Comparison of ENCODE assay signal across 18 cellular contexts in the genomic region with DNA sequence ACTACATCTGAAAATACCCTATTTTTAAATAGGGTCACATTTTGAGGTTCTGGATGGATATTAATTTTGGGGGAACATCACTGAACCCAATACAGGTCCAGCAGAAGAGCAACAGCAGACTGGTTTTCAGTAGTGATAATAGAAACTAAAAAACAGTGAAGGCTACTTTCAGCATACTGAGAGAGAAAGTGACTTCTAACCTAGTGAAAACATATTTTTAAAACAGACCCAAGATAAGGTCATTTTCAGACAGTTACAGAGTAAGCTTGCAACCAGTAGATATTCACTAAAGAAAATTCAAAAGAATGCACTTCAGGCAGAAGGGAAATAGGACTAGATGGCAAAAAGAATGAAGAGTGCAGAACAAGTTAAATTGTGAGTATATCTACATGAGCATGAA. TPM values are rescaled to one million over a fixed set of nuclear protein-coding genes. Genes with fewer than 3 reads are reported as not detected.
A peak's percentile ranks its signal among the peaks of the same experiment; 100 is the strongest.
DNase-seq lines count a peak whose midpoint lies in the region; ATAC-seq and TF ChIP-seq lines count a peak whose summit lies in the region.
"Had no signal": no experiment of that assay in that cellular context is flagged by ENCODE, and none has a peak within 500 bp of the region (broad histone marks: within the 10 kb centered on the region; RNA-seq: fewer than 3 reads in every experiment).

No MANE protein-coding gene starts in this region.

- BruUV-seq in PC-9 (replicated peaks; lab: Mats Ljungman, UMichigan) = no TSS peak

- H2AFZ ChIP-seq in neural progenitor cell (replicated peaks) = peak overlapping the region; percentile 20
- no peak overlapping the region for H2AFZ ChIP-seq in PC-9

- H3K79me2 ChIP-seq in neural progenitor cell (ENCODE audit: low read depth) = no peaks in the 10 kb centered on the region
- no peaks in the 10 kb centered on the region for H3K79me2 ChIP-seq in PC-9 (ENCODE audit: low read depth)

- no peak overlapping the region for H3K27ac Mint-ChIP-seq in neural progenitor cell
- no peak overlapping the region for H3K27ac Mint-ChIP-seq in stimulated activated effector memory CD8-positive, alpha-beta T cell treated with anti-CD3 and anti-CD28 coated beads, Interleukin-12 subunit alpha, Interleukin-12 subunit beta, amount 100 ng/mL, for 72 hours
- H3K27ac Mint-ChIP-seq: activated CD4-positive, alpha-beta T cell treated with anti-CD3 and anti-CD28 coated beads, Interleukin-2, amount 10 ng/mL, durations not matched to agents 24 days and 14 days; IgD-negative memory B cell; immature natural killer cell had no signal

- H4K20me1 ChIP-seq in neural progenitor cell (ENCODE audit: low read depth) = no peaks in the 10 kb centered on the region
- no peaks in the 10 kb centered on the region for H4K20me1 ChIP-seq in PC-9 (ENCODE audit: insufficient read depth)

- intact Hi-C loops in heart right ventricle (cut with DNase I) (no loop called here), PC-9 (cut with micrococcal nuclease; ENCODE audit: unreplicated experiment) (no loop called here)

- ATAC-seq in GM19455 (IDR thresholded peaks at IDR 0.05; ENCODE audit: unreplicated experiment) = peak; percentile 59
- ATAC-seq in HG02623 (IDR thresholded peaks at IDR 0.05; ENCODE audit: unreplicated experiment) = peak; percentile 58
- ATAC-seq in HG03280 (IDR thresholded peaks at IDR 0.05; ENCODE audit: unreplicated experiment) = peak; percentile 73
- no peak for ATAC-seq in stimulated activated effector memory CD8-positive, alpha-beta T cell treated with anti-CD3 and anti-CD28 coated beads, Interleukin-12 subunit alpha, Interleukin-12 subunit beta, amount 100 ng/mL, for 72 hours
- ATAC-seq in heart right ventricle = no peak
- ATAC-seq: esophagus mucosa, lower lobe of right lung had no signal

- H3K27me3 ChIP-seq in neural progenitor cell (no peaks in the 10 kb centered on the region), heart right ventricle (no peaks in the 10 kb centered on the region), PC-9 (ENCODE audit: insufficient read depth, low read depth) (no peaks in the 10 kb centered on the region)
- H3K27me3 ChIP-seq: tibial artery had no signal

- H3K27me3 Mint-ChIP-seq in neural progenitor cell (ENCODE audit: insufficient read depth, low read depth) = no peaks in the 10 kb centered on the region
- H3K27me3 Mint-ChIP-seq: IgD-negative memory B cell had no signal

- H3K9me3 ChIP-seq in neural progenitor cell (ENCODE audit: low read depth) (no peaks in the 10 kb centered on the region), heart right ventricle (peaks cover 0 to 15% (median 0%) of the 10 kb centered on the region in 11 donors), PC-9 (ENCODE audit: insufficient read depth, low read depth) (no peaks in the 10 kb centered on the region)
- H3K9me3 ChIP-seq: lower lobe of right lung, prostate gland, tibial artery had no signal

- H3K4me3 Mint-ChIP-seq in neural progenitor cell = no peak overlapping the region
- no peak overlapping the region for H3K4me3 Mint-ChIP-seq in stimulated activated effector memory CD8-positive, alpha-beta T cell treated with anti-CD3 and anti-CD28 coated beads, Interleukin-12 subunit alpha, Interleukin-12 subunit beta, amount 100 ng/mL, for 72 hours
- H3K4me3 Mint-ChIP-seq: activated CD4-positive, alpha-beta T cell treated with anti-CD3 and anti-CD28 coated beads, Interleukin-2, amount 10 ng/mL, durations not matched to agents 24 days and 14 days; IgD-negative memory B cell; immature natural killer cell had no signal

- H3K4me1 Mint-ChIP-seq in neural progenitor cell = no peaks in the 10 kb centered on the region
- peaks cover 8% of the 10 kb centered on the region for H3K4me1 Mint-ChIP-seq in stimulated activated effector memory CD8-positive, alpha-beta T cell treated with anti-CD3 and anti-CD28 coated beads, Interleukin-12 subunit alpha, Interleukin-12 subunit beta, amount 100 ng/mL, for 72 hours
- H3K4me1 Mint-ChIP-seq: activated CD4-positive, alpha-beta T cell treated with anti-CD3 and anti-CD28 coated beads, Interleukin-2, amount 10 ng/mL, durations not matched to agents 24 days and 14 days; immature natural killer cell had no signal

- no peak overlapping the region for H3K4me3 ChIP-seq in neural progenitor cell
- no peak overlapping the region for H3K4me3 ChIP-seq in heart right ventricle
- H3K4me3 ChIP-seq in PC-9 = no peak overlapping the region
- H3K4me3 ChIP-seq: lower lobe of right lung, prostate gland, tibial artery had no signal

- no peaks in the 10 kb centered on the region for H3K9me2 ChIP-seq in PC-9 (ENCODE audit: insufficient read depth)

- no peaks in the 10 kb centered on the region for H3K4me1 ChIP-seq in neural progenitor cell
- no peaks in the 10 kb centered on the region for H3K4me1 ChIP-seq in heart right ventricle
- no peaks in the 10 kb centered on the region for H3K4me1 ChIP-seq in PC-9 (replicated peaks; ENCODE audit: insufficient read depth)
- H3K4me1 ChIP-seq: lower lobe of right lung, prostate gland, tibial artery had no signal

- no peaks in the 10 kb centered on the region for H3F3A ChIP-seq in neural progenitor cell (ENCODE audit: low read depth)
- no peaks in the 10 kb centered on the region for H3F3A ChIP-seq in PC-9 (ENCODE audit: insufficient read depth, low read depth)

- POLR2A ChIA-PET in PC-9 (lab: Charles Lee; ENCODE audit: unreplicated experiment) = no interaction called here

- CTCF ChIA-PET in PC-9 (lab: Charles Lee) = no interaction called here

- no peak overlapping the region for H3K9ac ChIP-seq in neural progenitor cell

- H3K27ac ChIP-seq in neural progenitor cell (no peak overlapping the region), heart right ventricle (no peak overlapping the region), PC-9 (no peak overlapping the region)
- H3K27ac ChIP-seq: lower lobe of right lung, prostate gland, tibial artery had no signal

- H3K4me2 ChIP-seq in neural progenitor cell (no peak overlapping the region), PC-9 (no peak overlapping the region)

- DNase-seq in neural progenitor cell (ENCODE audit: low spot score) (no peak), heart right ventricle (no peak), PC-9 (no peak), NCI-H1105 (lab: John Stamatoyannopoulos, UW) (no peak)
- DNase-seq in stimulated activated effector memory CD8-positive, alpha-beta T cell treated with anti-CD3 and anti-CD28 coated beads, Interleukin-12 subunit alpha, Interleukin-12 subunit beta, amount 100 ng/mL, for 72 hours (ENCODE audit: low spot score in 2 of 2) = no peak
- DNase-seq: activated CD4-positive, alpha-beta T cell treated with anti-CD3 and anti-CD28 coated beads, Interleukin-2, amount 10 ng/mL, durations not matched to agents 24 days and 14 days; activated naive CD4-positive, alpha-beta T cell treated with Interleukin-2 at 50 U/mL for 16 hours; immature natural killer cell; lower lobe of right lung; NCI-H1930; tibial artery had no signal

- H3K36me3 ChIP-seq in neural progenitor cell (no peaks in the 10 kb centered on the region), heart right ventricle (no peaks in the 10 kb centered on the region), PC-9 (ENCODE audit: low read depth) (no peaks in the 10 kb centered on the region)
- H3K36me3 ChIP-seq: lower lobe of right lung, prostate gland, tibial artery had no signal

- H3K9me3 Mint-ChIP-seq in neural progenitor cell = peaks cover 2% of the 10 kb centered on the region
- no peaks in the 10 kb centered on the region for H3K9me3 Mint-ChIP-seq in stimulated activated effector memory CD8-positive, alpha-beta T cell treated with anti-CD3 and anti-CD28 coated beads, Interleukin-12 subunit alpha, Interleukin-12 subunit beta, amount 100 ng/mL, for 72 hours
- H3K9me3 Mint-ChIP-seq: activated CD4-positive, alpha-beta T cell treated with anti-CD3 and anti-CD28 coated beads, Interleukin-2, amount 10 ng/mL, durations not matched to agents 24 days and 14 days; IgD-negative memory B cell; immature natural killer cell had no signal

- TF ChIP-seq CTCF in neural progenitor cell (IDR thresholded peaks at IDR 0.05) (no peak), heart right ventricle (IDR thresholded peaks at IDR 0.05) (no peak), PC-9 (conservative IDR thresholded peaks at IDR 0.05) (no peak)

- H3K36me3 Mint-ChIP-seq in neural progenitor cell = no peaks in the 10 kb centered on the region
- no peaks in the 10 kb centered on the region for H3K36me3 Mint-ChIP-seq in stimulated activated effector memory CD8-positive, alpha-beta T cell treated with anti-CD3 and anti-CD28 coated beads, Interleukin-12 subunit alpha, Interleukin-12 subunit beta, amount 100 ng/mL, for 72 hours
- H3K36me3 Mint-ChIP-seq: IgD-negative memory B cell, immature natural killer cell had no signal

RNA-seq across cellular contexts. Expression of a gene that starts 42.0 kb away (rescaled TPM):
- total RNA-seq in neural progenitor cell (ENCODE audit: low replicate concordance) (not detected in 2 replicates), heart right ventricle (not detected), PC-9 (2021) (not detected in 2 replicates)
- not detected for polyA plus RNA-seq in heart right ventricle
- total RNA-seq: activated CD4-positive, alpha-beta T cell treated with anti-CD3 and anti-CD28 coated beads, Interleukin-2, amount 10 ng/mL, durations not matched to agents 24 days and 14 days; dermis microvascular lymphatic vessel endothelial cell; esophagus mucosa; lower lobe of right lung; prostate gland had no signal

Comparison
In these comparisons a context has a peak if more than half of its experiments do, and no peak if none do; other contexts are left out.
1. ATAC-seq: peak in GM19455 (single experiment), HG02623 (single experiment) and HG03280 (single experiment); none in stimulated activated effector memory CD8-positive, alpha-beta T cell treated with anti-CD3 and anti-CD28 coated beads, Interleukin-12 subunit alpha, Interleukin-12 subunit beta, amount 100 ng/mL, for 72 hours (single experiment) and heart right ventricle (0 of 8).